In genomic region chr16:86569843-86570447, GRCh38 we compare ENCODE assay signal across 15 cellular contexts. TPM values are rescaled to one million over a fixed set of nuclear protein-coding genes. Genes with fewer than 3 reads are reported as not detected.
DNase-seq lines count a peak whose midpoint lies in the region; ATAC-seq, FAIRE-seq and TF ChIP-seq lines count a peak whose summit lies in the region.
"Had no signal": no experiment of that assay in that cellular context is flagged by ENCODE, and none has a peak within 500 bp of the region (broad histone marks: within the 10 kb centered on the region; RNA-seq: fewer than 3 reads in every experiment).

No MANE protein-coding gene starts in this region.

- no peak overlapping the region for H2AK5ac ChIP-seq in mesenchymal stem cell (ENCODE audit: low read length, severe bottlenecking)

- no peaks in the 10 kb centered on the region for H3K27me3 Mint-ChIP-seq in chondrocyte (ENCODE audit: low read depth)
- peaks cover 56% of the 10 kb centered on the region for H3K27me3 Mint-ChIP-seq in activated CD4-positive, alpha-beta T cell treated with anti-CD3 and anti-CD28 coated beads for 36 hours

- no peak overlapping the region for H3K18ac ChIP-seq in mesenchymal stem cell (ENCODE audit: low read depth in 1 of 2, low read length in 2 of 2)

- peaks cover 54% of the 10 kb centered on the region for H3K4me1 Mint-ChIP-seq in chondrocyte (ENCODE audit: low read depth)
- peaks cover 5% of the 10 kb centered on the region for H3K4me1 Mint-ChIP-seq in activated CD4-positive, alpha-beta T cell treated with anti-CD3 and anti-CD28 coated beads for 36 hours

- H2BK12ac ChIP-seq in mesenchymal stem cell (ENCODE audit: low read length in 2 of 2): no peak overlapping the region

- FAIRE-seq in A549 (lab: Jason Lieb, UNC): no peak

- H3K23ac ChIP-seq in mesenchymal stem cell (ENCODE audit: low read length in 2 of 2): no peak overlapping the region

- H3K9me3 Mint-ChIP-seq in chondrocyte (ENCODE audit: low read depth): no peaks in the 10 kb centered on the region
- no peaks in the 10 kb centered on the region for H3K9me3 Mint-ChIP-seq in activated CD4-positive, alpha-beta T cell treated with anti-CD3 and anti-CD28 coated beads for 36 hours (ENCODE audit: low read depth)

- ATAC-seq in A549 (no peak), HG03432 (IDR thresholded peaks at IDR 0.05; ENCODE audit: unreplicated experiment) (no peak), GM18505 (IDR thresholded peaks at IDR 0.05; ENCODE audit: unreplicated experiment) (no peak)
- no peak for ATAC-seq in activated CD4-positive, alpha-beta T cell treated with anti-CD3 and anti-CD28 coated beads for 36 hours
- ATAC-seq: HCT116 had no signal

- H2AFZ ChIP-seq in mesenchymal stem cell (ENCODE audit: low read depth, low read length): no peak overlapping the region

- TF ChIP-seq CTCF in A549 (IDR thresholded peaks at IDR 0.05) (no peak), chondrocyte (IDR thresholded peaks at IDR 0.05) (no peak)

- H3K4me3 Mint-ChIP-seq in chondrocyte (ENCODE audit: unreplicated experiment): peak overlapping the region; percentile 91
- H3K4me3 Mint-ChIP-seq in activated CD4-positive, alpha-beta T cell treated with anti-CD3 and anti-CD28 coated beads for 36 hours: no peak overlapping the region

- no peak overlapping the region for H4K91ac ChIP-seq in mesenchymal stem cell (ENCODE audit: low read length)

- H3K36me3 Mint-ChIP-seq in chondrocyte (ENCODE audit: low read depth): peaks cover 35% of the 10 kb centered on the region
- H3K36me3 Mint-ChIP-seq in activated CD4-positive, alpha-beta T cell treated with anti-CD3 and anti-CD28 coated beads for 36 hours (ENCODE audit: low read depth): no peaks in the 10 kb centered on the region

- no peak overlapping the region for H2BK120ac ChIP-seq in mesenchymal stem cell (ENCODE audit: low read depth, low read length)

- peaks cover 98% of the 10 kb centered on the region for H3K27me3 ChIP-seq in HUES6 (ENCODE audit: control insufficient read depth, insufficient read depth, low read length)
- H3K27me3 ChIP-seq in mesenchymal stem cell (ENCODE audit: control insufficient read depth in 1 of 2, insufficient read depth in 1 of 2, low read length in 2 of 2): peaks cover 0 to 59% of the 10 kb centered on the region in 2 experiments

- no peak for DNase-seq in A549 (ENCODE audit: low read depth in 1 of 2, low spot score in 1 of 2)
- DNase-seq in chondrocyte (ENCODE audit: low spot score): no peak
- DNase-seq in mesenchymal stem cell: no peak
- DNase-seq in activated CD4-positive, alpha-beta T cell treated with anti-CD3 and anti-CD28 coated beads for 36 hours: no peak
- DNase-seq in mucosa of gallbladder (ENCODE audit: low spot score): no peak
- DNase-seq: amniotic stem cell; NCI-H2081 treated with DMSO at 0.1 percent for 48 hours; NCI-H774; stimulated activated CD4-positive, alpha-beta T cell treated with anti-CD3 and anti-CD28 coated beads, Interleukin-12 subunit alpha, Interleukin-12 subunit beta, amount 100 ng/mL, for 4 hours; substantia nigra had no signal

- H3K14ac ChIP-seq in mesenchymal stem cell (ENCODE audit: low read length in 2 of 2): no peak overlapping the region

- no peaks in the 10 kb centered on the region for H3K4me1 ChIP-seq in A549
- H3K4me1 ChIP-seq in HUES6 (ENCODE audit: control insufficient read depth, insufficient read depth, low read length): peaks cover 40% of the 10 kb centered on the region
- peaks cover 32% of the 10 kb centered on the region for H3K4me1 ChIP-seq in mesenchymal stem cell (ENCODE audit: control insufficient read depth, insufficient read depth, low read depth, low read length)

- 71% methylated on average over 12 of the region's 12 CpGs for WGBS in A549 (ENCODE audit: missing lambda C conversion rate)
- WGBS in mesenchymal stem cell: 22% methylated on average over 9 of the region's 12 CpGs

- H3K9ac ChIP-seq in HUES6 (ENCODE audit: low read length) (no peak overlapping the region), mesenchymal stem cell (ENCODE audit: low read length) (peak overlapping the region; percentile 88)

- H4K8ac ChIP-seq in mesenchymal stem cell (ENCODE audit: low read length): no peak overlapping the region

- H3K4ac ChIP-seq in mesenchymal stem cell (ENCODE audit: low read depth in 1 of 2, low read length in 2 of 2): no peak overlapping the region

- H3K27ac ChIP-seq in A549 (peak overlapping the region in 1 of 2 experiments; percentile 10; a peak in 1 of 6 replicates), HUES6 (ENCODE audit: low read depth, low read length) (no peak overlapping the region), mesenchymal stem cell (ENCODE audit: low read length, poor library complexity, severe bottlenecking) (peak overlapping the region; percentile 79)
- H3K27ac ChIP-seq: neutrophil had no signal

- no peaks in the 10 kb centered on the region for H3K9me3 ChIP-seq in A549
- no peaks in the 10 kb centered on the region for H3K9me3 ChIP-seq in HUES6 (ENCODE audit: control insufficient read depth, insufficient read depth, low read depth, low read length)
- no peaks in the 10 kb centered on the region for H3K9me3 ChIP-seq in mesenchymal stem cell (ENCODE audit: control insufficient read depth, low read length)
- H3K9me3 ChIP-seq: neutrophil had no signal

- CTCF ChIA-PET in A549 (lab: Yijun Ruan, JAX): interaction anchor here (0.6 to 3.4 kb wide), 4 partner anchors 12 to 507 kb away, joined by 3 to 22 read pairs (median 4); no protein-coding TSS in a partner anchor
- CTCF ChIA-PET in activated CD4-positive, alpha-beta T cell treated with anti-CD3 and anti-CD28 coated beads for 36 hours (lab: Charles Lee): interaction anchor here (0.8 kb wide), 1 partner anchor 626 kb away, joined by 4 read pairs; no protein-coding TSS in a partner anchor

- TF ChIP-seq POLR2A in A549 (IDR thresholded peaks at IDR 0.05; ENCODE audit: low read length) (no peak), GM18505 (IDR thresholded peaks at IDR 0.05; ENCODE audit: borderline replicate concordance, extremely low read depth, insufficient read depth, insufficient read length) (no peak)

- peak overlapping the region; percentile 46 for H2BK5ac ChIP-seq in mesenchymal stem cell (ENCODE audit: low read depth, low read length, poor library complexity, severe bottlenecking)

- no peak overlapping the region for H2BK15ac ChIP-seq in mesenchymal stem cell (ENCODE audit: low read depth, poor library complexity, severe bottlenecking)

- H3K79me1 ChIP-seq in mesenchymal stem cell (replicated peaks; ENCODE audit: low read length, poor library complexity, severe bottlenecking): no peaks in the 10 kb centered on the region

- no peaks in the 10 kb centered on the region for H3K36me3 ChIP-seq in HUES6 (ENCODE audit: control insufficient read depth, insufficient read depth, low read length)
- H3K36me3 ChIP-seq in mesenchymal stem cell (ENCODE audit: control insufficient read depth in 1 of 2, insufficient read depth in 2 of 2, low read depth in 1 of 2, low read length in 2 of 2): peaks cover 0 to 29% of the 10 kb centered on the region in 2 experiments
- H3K36me3 ChIP-seq: neutrophil had no signal

- TF ChIP-seq RAD21 in A549 (conservative IDR thresholded peaks at IDR 0.05 in 1 of 2, IDR thresholded peaks at IDR 0.05 in 1 of 2): no peak

- H3K27ac Mint-ChIP-seq in chondrocyte (ENCODE audit: unreplicated experiment): peak overlapping the region; percentile 99
- H3K27ac Mint-ChIP-seq in activated CD4-positive, alpha-beta T cell treated with anti-CD3 and anti-CD28 coated beads for 36 hours: no peak overlapping the region

- H3K4me3 ChIP-seq in A549 (no peak overlapping the region), HUES6 (ENCODE audit: low read depth, low read length) (peak overlapping the region; percentile 23; the same call in 1 of the 2 replicates), mesenchymal stem cell (ENCODE audit: insufficient read depth in 1 of 2, low read depth in 1 of 2, low read length in 2 of 2) (peak overlapping the region; percentile 42 to 86)

- POLR2A ChIA-PET in A549 (lab: Yijun Ruan, JAX): no interaction called here
- POLR2A ChIA-PET in activated CD4-positive, alpha-beta T cell treated with anti-CD3 and anti-CD28 coated beads for 36 hours (lab: Charles Lee): no interaction called here

- no peak for TF ChIP-seq EP300 in A549 (IDR thresholded peaks at IDR 0.05)

- H3K4me2 ChIP-seq in A549: peak overlapping the region; percentile 51
- H3K4me2 ChIP-seq in mesenchymal stem cell (ENCODE audit: low read length, poor library complexity, severe bottlenecking): peak overlapping the region; percentile 20

- intact Hi-C loops in activated CD4-positive, alpha-beta T cell treated with anti-CD3 and anti-CD28 coated beads for 36 hours (cut with DNase I, micrococcal nuclease): loop anchor here (5.0 to 10.0 kb wide), 2 partner anchors 63 to 635 kb away; no protein-coding TSS in a partner anchor

RNA-seq across cellular contexts. Expression of gene FOXC2, which starts 3.3 kb away (rescaled TPM):
- 0.06 and 0.09 TPM in 2 replicates for polyA plus RNA-seq in A549 (2011; rRNA removed)
- polyA plus RNA-seq in A549 (2012; cell fraction: cytosol; rRNA removed): 0.32 and 0.36 TPM in 2 replicates
- polyA plus RNA-seq in A549 (2012; cell fraction: nucleus; rRNA removed): 0.54 and 0.61 TPM in 2 replicates
- polyA plus RNA-seq in A549 (2017; fragmentation: RNase III; extraction: RNeasy Plus Mini Kit Qiagen cat#74134 plus additional on column Dnase treatment): 0.28 to 0.46 TPM (median 0.42 TPM) in 3 replicates
- 0.08 and 0.19 TPM in 2 replicates for polyA minus RNA-seq in A549 (2011; rRNA and poly(A)+ RNA removed)
- 70.4 to 84.2 TPM (median 77.8 TPM) in 3 replicates for total RNA-seq in chondrocyte
- polyA plus RNA-seq in mesenchymal stem cell (2013, experiment 1 of 2): 2.7 TPM
- 2.8 TPM for polyA plus RNA-seq in mesenchymal stem cell (2013, experiment 2 of 2)
- not detected for total RNA-seq in activated CD4-positive, alpha-beta T cell treated with anti-CD3 and anti-CD28 coated beads for 36 hours
- total RNA-seq in mucosa of gallbladder: 0.92 TPM

RNA-seq across cellular contexts. Expression of gene FOXL1, which starts 8.4 kb away (rescaled TPM):
- polyA plus RNA-seq in A549 (2011; rRNA removed) (0.48 and 0.50 TPM in 2 replicates), A549 (2017; fragmentation: RNase III; extraction: RNeasy Plus Mini Kit Qiagen cat#74134 plus additional on column Dnase treatment) (0.52 to 0.70 TPM (median 0.70 TPM) in 3 replicates)
- 0.62 and 1.5 TPM in 2 replicates for polyA plus RNA-seq in A549 (2012; cell fraction: cytosol; rRNA removed)
- 2.1 and 5.7 TPM in 2 replicates for polyA plus RNA-seq in A549 (2012; cell fraction: nucleus; rRNA removed)
- 0.33 and 0.34 TPM in 2 replicates for polyA minus RNA-seq in A549 (2011; rRNA and poly(A)+ RNA removed)
- total RNA-seq in chondrocyte (7.7 to 10.1 TPM (median 8.1 TPM) in 3 replicates), mucosa of gallbladder (8.2 TPM)
- 10.5 TPM for polyA plus RNA-seq in mesenchymal stem cell (2013, experiment 1 of 2)
- 11.8 TPM for polyA plus RNA-seq in mesenchymal stem cell (2013, experiment 2 of 2)
- not detected for total RNA-seq in activated CD4-positive, alpha-beta T cell treated with anti-CD3 and anti-CD28 coated beads for 36 hours

RNA-seq across cellular contexts. Expression of gene MTHFSD, which starts 14.9 kb away (rescaled TPM):
- polyA plus RNA-seq in A549 (2011; rRNA removed) (14.9 and 16.9 TPM in 2 replicates), A549 (2017; fragmentation: RNase III; extraction: RNeasy Plus Mini Kit Qiagen cat#74134 plus additional on column Dnase treatment) (12.8 to 13.1 TPM (median 12.9 TPM) in 3 replicates)
- polyA plus RNA-seq in A549 (2012; cell fraction: cytosol; rRNA removed): 8.6 and 10.3 TPM in 2 replicates
- 27.4 and 28.9 TPM in 2 replicates for polyA plus RNA-seq in A549 (2012; cell fraction: nucleus; rRNA removed)
- polyA minus RNA-seq in A549 (2011; rRNA and poly(A)+ RNA removed): 29.8 and 32.2 TPM in 2 replicates
- total RNA-seq in chondrocyte (8.1 to 13.2 TPM (median 8.5 TPM) in 3 replicates), mucosa of gallbladder (29.0 TPM)
- 8.3 TPM for polyA plus RNA-seq in mesenchymal stem cell (2013, experiment 1 of 2)
- 6.8 TPM for polyA plus RNA-seq in mesenchymal stem cell (2013, experiment 2 of 2)
- total RNA-seq in activated CD4-positive, alpha-beta T cell treated with anti-CD3 and anti-CD28 coated beads for 36 hours: 10 to 100 TPM; 21.2 to 22.1 TPM

RNA-seq across cellular contexts. Expression of gene FOXF1, which starts 59.6 kb away (rescaled TPM):
- polyA plus RNA-seq in A549 (2011; rRNA removed) (not detected in 2 replicates), A549 (2017; fragmentation: RNase III; extraction: RNeasy Plus Mini Kit Qiagen cat#74134 plus additional on column Dnase treatment) (not detected in 3 replicates)
- not detected in 2 replicates for polyA plus RNA-seq in A549 (2012; cell fraction: cytosol; rRNA removed)
- polyA plus RNA-seq in A549 (2012; cell fraction: nucleus; rRNA removed): not detected in 2 replicates
- not detected in 2 replicates for polyA minus RNA-seq in A549 (2011; rRNA and poly(A)+ RNA removed)
- total RNA-seq in chondrocyte (not detected in 3 replicates), mucosa of gallbladder (31.0 TPM)
- 145 TPM for polyA plus RNA-seq in mesenchymal stem cell (2013, experiment 1 of 2)
- polyA plus RNA-seq in mesenchymal stem cell (2013, experiment 2 of 2): 149 TPM
- total RNA-seq in activated CD4-positive, alpha-beta T cell treated with anti-CD3 and anti-CD28 coated beads for 36 hours: not detected

Comparison
In these comparisons a context has a peak if more than half of its experiments do, and no peak if none do; other contexts are left out.
1. RNA of gene FOXC2, which starts 3.3 kb away (total RNA-seq): 70.4 to 84.2 TPM in chondrocyte; 0.92 TPM in mucosa of gallbladder (single experiment) and not detected in activated CD4-positive, alpha-beta T cell treated with anti-CD3 and anti-CD28 coated beads for 36 hours; every median in the first group is over 10 times any median in the second.